ENCODE assay signal across 1 cellular context in genomic region chr1:27556435-27556780, GRCh38.
TF ChIP-seq lines count a peak whose summit lies in the region.

No MANE protein-coding gene starts in this region.

TF ChIP-seq in K562, 482 proteins besides CTCF, POLR2A, EP300 and RAD21 (continued from another document):
- TF ChIP-seq RBM25 (IDR thresholded peaks at IDR 0.05; ENCODE audit: low read depth, low read length, severe bottlenecking) (peak; percentile 96), SMARCA4 (IDR thresholded peaks at IDR 0.05) (no peak), RBM39 (optimal IDR thresholded peaks at IDR 0.05; ENCODE audit: low read depth, low read length) (no peak)
TF ChIP-seq in K562: peak in this region for 34.
